22 cellular contexts compared by ENCODE assay signal in the genomic region with DNA sequence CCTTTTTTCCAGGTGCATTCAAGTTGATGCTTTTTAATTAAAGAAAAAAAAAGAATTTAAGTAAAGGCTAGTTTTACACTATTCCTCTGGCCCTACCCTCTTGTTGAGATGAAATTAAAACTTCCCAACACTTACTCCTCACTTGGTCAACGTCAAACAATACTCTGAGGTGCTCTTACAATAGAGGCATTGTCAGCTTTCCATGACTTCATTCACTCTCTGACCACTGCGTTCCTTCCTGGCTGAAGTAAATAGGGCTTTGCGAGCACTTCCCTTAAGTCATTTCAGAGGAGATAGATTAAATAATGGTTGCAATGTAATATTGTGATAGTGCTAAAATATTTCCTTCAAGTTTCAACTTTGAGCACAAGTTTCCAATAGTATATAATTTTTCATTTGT.
DNase-seq lines count a peak whose midpoint lies in the region; ATAC-seq and TF ChIP-seq lines count a peak whose summit lies in the region.
"Had no signal": no experiment of that assay in that cellular context is flagged by ENCODE, and none has a peak within 500 bp of the region (broad histone marks: within the 10 kb centered on the region; RNA-seq: fewer than 3 reads in every experiment).

No MANE protein-coding gene starts in this region.

- no peak overlapping the region for H3K4me2 ChIP-seq in OCI-LY7 (ENCODE audit: low read length)
- H3K4me2 ChIP-seq: A549, GM23338 had no signal

- H2AFZ ChIP-seq in OCI-LY7 (ENCODE audit: low read length): no peak overlapping the region
- H2AFZ ChIP-seq: GM23338 had no signal

- CTCF ChIA-PET in OCI-LY7 (lab: Charles Lee; ENCODE audit: unreplicated experiment): no interaction called here

- no peaks in the 10 kb centered on the region for H3K9me2 ChIP-seq in OCI-LY7 (ENCODE audit: insufficient read depth, low read length)

- intact Hi-C loops in OCI-LY7 (cut with micrococcal nuclease; ENCODE audit: unreplicated experiment): no loop called here

- H3K79me2 ChIP-seq in OCI-LY7 (ENCODE audit: insufficient read depth, low read depth, low read length): no peaks in the 10 kb centered on the region

- no peak for ATAC-seq in GM18868 (IDR thresholded peaks at IDR 0.05; ENCODE audit: unreplicated experiment)
- ATAC-seq: A549, GM23338 had no signal

- H3K4me3 ChIP-seq in fibroblast of pulmonary artery (replicated peaks; ENCODE audit: low read depth, low read length) (no peak overlapping the region), OCI-LY7 (ENCODE audit: low read depth, low read length, poor library complexity, severe bottlenecking) (no peak overlapping the region)
- H3K4me3 ChIP-seq: A549, GM23338, MG63 had no signal

- no peaks in the 10 kb centered on the region for H3K9me3 ChIP-seq in OCI-LY7 (ENCODE audit: low read length)
- H3K9me3 ChIP-seq: A549, Caco-2 had no signal

- no peak overlapping the region for H3K27ac ChIP-seq in OCI-LY7 (ENCODE audit: low read depth, low read length, poor library complexity, severe bottlenecking)
- H3K27ac ChIP-seq: A549, HL-60 had no signal

- H3K4me1 ChIP-seq in OCI-LY7 (ENCODE audit: insufficient read depth, low read length, poor library complexity, severe bottlenecking): no peaks in the 10 kb centered on the region

- H4K20me1 ChIP-seq in OCI-LY7 (ENCODE audit: insufficient read depth, low read length): no peaks in the 10 kb centered on the region

- no peaks in the 10 kb centered on the region for H3K36me3 ChIP-seq in OCI-LY7 (ENCODE audit: insufficient read depth, low read length)
- H3K36me3 ChIP-seq: MG63 had no signal

- DNase-seq in Daoy (ENCODE audit: low read depth) (peak; percentile 11), SK-MEL-5 (ENCODE audit: low read depth, low spot score) (peak; percentile 71), fibroblast of pulmonary artery (ENCODE audit: low read depth) (peak; percentile 78), pulmonary artery endothelial cell (ENCODE audit: low read depth, low spot score) (peak; percentile 66), NCI-H2029 (lab: John Stamatoyannopoulos, UW) (no peak), OCI-LY7 (ENCODE audit: low spot score) (no peak)
- DNase-seq: Caco-2; CD4-positive, alpha-beta T cell; DMS153; GF-D8; HCEC 1CT; Kasumi-1; MG63; NCI-H1048; NCI-H1436 treated with DMSO at 0.1 percent for 48 hours; NCI-H2081; NCI-H446 treated with DMSO at 0.1 percent for 48 hours; SHP77 had no signal

- TF ChIP-seq CTCF in fibroblast of pulmonary artery (IDR thresholded peaks at IDR 0.05; ENCODE audit: low read length, missing control alignments) (no peak), OCI-LY7 (conservative IDR thresholded peaks at IDR 0.05; ENCODE audit: low read length) (no peak)

- in situ Hi-C loops in SK-MEL-5 (cut with HindIII; ENCODE audit: low pct_unique_long_range_greater_than_20kb, low sequenced_read_pairs): no loop called here

- BruUV-seq in OCI-LY7 (replicated peaks; lab: Mats Ljungman, UMichigan): no TSS peak

- POLR2A ChIA-PET in OCI-LY7 (lab: Charles Lee): interaction anchor here (0.8 kb wide), 1 partner anchor 12 kb away, joined by 3 read pairs; no protein-coding TSS in a partner anchor

Comparison
In these comparisons a context has a peak if more than half of its experiments do, and no peak if none do; other contexts are left out.
1. DNase-seq: peak in Daoy (single experiment), SK-MEL-5 (single experiment), fibroblast of pulmonary artery (single experiment) and pulmonary artery endothelial cell (single experiment); none in NCI-H2029 (single experiment) and OCI-LY7 (single experiment).